ENCODE assay signal across 9 cellular contexts in the genomic region with DNA sequence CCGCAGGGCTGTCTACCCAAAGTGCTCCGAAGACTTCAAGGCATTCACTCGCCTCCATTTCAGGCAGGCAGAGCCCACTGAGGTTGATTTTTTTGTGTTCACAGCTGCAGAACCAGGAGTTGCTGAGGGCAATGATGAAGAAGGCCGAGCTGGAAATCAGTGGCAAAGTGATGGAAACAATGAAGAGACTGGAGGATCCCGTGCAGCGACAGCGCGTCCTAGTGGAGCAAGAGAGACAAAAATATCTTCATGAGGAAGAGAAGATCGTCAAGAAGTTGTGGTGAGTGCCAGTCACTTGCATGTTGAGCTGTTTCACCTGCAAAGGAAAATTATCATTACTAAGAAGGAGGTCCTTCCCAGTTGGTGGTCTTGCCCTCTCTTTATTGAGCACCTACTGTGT.
A peak's percentile ranks its signal among the peaks of the same experiment; 100 is the strongest.
DNase-seq lines count a peak whose midpoint lies in the region; ATAC-seq and TF ChIP-seq lines count a peak whose summit lies in the region.
"Had no signal": no experiment of that assay in that cellular context is flagged by ENCODE, and none has a peak within 500 bp of the region (broad histone marks: within the 10 kb centered on the region; RNA-seq: fewer than 3 reads in every experiment).

No MANE protein-coding gene starts in this region.

- H3K4me3 ChIP-seq in aorta (ENCODE audit: low read length in 2 of 2), result no peak overlapping the region

- H3K4me1 Mint-ChIP-seq in nephron progenitor cell, result no peaks in the 10 kb centered on the region

- DNase-seq in ELR (ENCODE audit: low read depth), result peak; percentile 53
- DNase-seq in LHCN-M2 (ENCODE audit: low read depth), result peak; percentile 24
- peak; percentile 20 for DNase-seq in dermis blood vessel endothelial cell
- no peak for DNase-seq in nephron progenitor cell
- DNase-seq in activated effector memory CD4-positive, alpha-beta T cell treated with anti-CD3 and anti-CD28 coated beads, Interleukin-2, amount 50 U/mL, for 16 hours, result no peak
- DNase-seq in aorta, result no peak
- DNase-seq: NCI-H2081 treated with DMSO at 0.1 percent for 48 hours; stimulated activated CD8-positive, alpha-beta memory T cell treated with anti-CD3 and anti-CD28 coated beads, Interleukin-4, amount 100 ng/mL, for 48 hours had no signal

- TF ChIP-seq CTCF in nephron progenitor cell (IDR thresholded peaks at IDR 0.05), result peak; percentile 26

- no peak overlapping the region for H3K27ac Mint-ChIP-seq in nephron progenitor cell

- no peaks in the 10 kb centered on the region for H3K27me3 ChIP-seq in aorta (ENCODE audit: control insufficient read depth in 1 of 2, insufficient read depth in 2 of 2, low read length in 1 of 2)

- H3K36me3 Mint-ChIP-seq in nephron progenitor cell (ENCODE audit: low read depth), result peaks cover 27% of the 10 kb centered on the region

- no peak overlapping the region for H3K27ac ChIP-seq in aorta (ENCODE audit: low read depth in 1 of 2, low read length in 2 of 2)

- no peaks in the 10 kb centered on the region for H3K9me3 Mint-ChIP-seq in nephron progenitor cell

- H3K27me3 Mint-ChIP-seq in nephron progenitor cell (ENCODE audit: low read depth, poor library complexity), result no peaks in the 10 kb centered on the region

- no peak overlapping the region for H3K4me3 Mint-ChIP-seq in nephron progenitor cell

- no peaks in the 10 kb centered on the region for H3K4me1 ChIP-seq in aorta (ENCODE audit: control insufficient read depth in 1 of 2, insufficient read depth in 2 of 2, low read length in 2 of 2)

- no peaks in the 10 kb centered on the region for H3K9me3 ChIP-seq in aorta (ENCODE audit: control insufficient read depth, low read length)

- 77 to 78% methylated on average over 9 of the region's 9 CpGs for WGBS in aorta, 2 donors

- intact Hi-C loops in aorta (cut with DNase I), result loop anchor here in 1 of 2 donors (10.0 kb wide), 2 partner anchors 148 to 318 kb away; no protein-coding TSS in a partner anchor

- peaks cover 0 to 2% of the 10 kb centered on the region in 2 donors for H3K36me3 ChIP-seq in aorta (ENCODE audit: control insufficient read depth in 1 of 2, insufficient read depth in 2 of 2, low read length in 1 of 2)

- ATAC-seq in HG02763 (IDR thresholded peaks at IDR 0.05; ENCODE audit: unreplicated experiment) (no peak), aorta (ENCODE audit: low FRiP score) (no peak)

Comparison
In these comparisons a context has a peak if more than half of its experiments do, and no peak if none do; other contexts are left out.
1. DNase-seq: peak in ELR (single experiment), LHCN-M2 (single experiment) and dermis blood vessel endothelial cell (single experiment); none in nephron progenitor cell (single experiment), activated effector memory CD4-positive, alpha-beta T cell treated with anti-CD3 and anti-CD28 coated beads, Interleukin-2, amount 50 U/mL, for 16 hours (single experiment) and aorta (0 of 2).